ENCODE assay signal across 8 cellular contexts in the genomic region with DNA sequence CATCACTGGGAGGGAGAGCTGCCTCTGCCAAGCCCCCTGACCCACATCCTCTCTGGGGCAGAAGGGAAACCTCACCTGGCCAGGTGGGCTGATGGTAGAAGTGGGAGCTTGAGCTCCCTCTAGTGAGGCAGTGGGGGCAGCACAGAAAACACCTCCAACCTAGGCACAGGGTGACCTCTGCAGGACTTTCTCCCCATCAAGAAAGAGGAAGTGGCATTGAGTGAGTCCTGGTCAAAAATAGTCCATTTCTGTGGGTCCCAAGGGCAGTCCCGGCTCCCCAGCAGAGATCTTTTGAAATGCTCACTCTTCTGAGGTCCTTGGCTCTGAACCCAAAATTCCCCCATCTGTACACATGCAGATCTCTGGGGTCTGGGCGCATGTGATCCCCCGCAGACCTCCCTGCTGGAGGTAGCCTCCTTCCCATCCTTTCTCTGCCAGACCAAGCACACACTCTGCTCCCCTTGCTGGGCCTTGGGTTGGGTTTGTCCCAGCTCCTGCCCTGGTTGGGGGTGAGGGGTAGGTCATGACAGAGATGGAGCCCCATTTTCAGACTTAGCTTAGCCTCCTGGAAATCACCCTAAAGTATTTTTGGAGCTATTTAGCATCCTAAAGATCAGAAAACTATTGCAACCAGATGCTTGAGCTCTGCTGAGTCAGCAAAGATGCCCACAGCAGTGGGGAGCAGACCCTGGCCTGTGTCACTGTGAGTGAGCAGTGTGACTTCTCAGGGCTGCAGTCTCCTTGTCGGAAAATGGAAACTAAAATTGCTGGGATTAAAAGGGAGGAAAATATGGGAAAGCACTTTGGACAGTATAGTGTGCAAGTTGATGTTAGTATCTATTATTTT.
A peak's percentile ranks its signal among the peaks of the same experiment; 100 is the strongest.
DNase-seq lines count a peak whose midpoint lies in the region; ATAC-seq and TF ChIP-seq lines count a peak whose summit lies in the region.

No MANE protein-coding gene starts in this region.

- TF ChIP-seq POLR2A in erythroblast (IDR thresholded peaks at IDR 0.05; ENCODE audit: low read length) = no peak

- DNase-seq in CD1c-positive myeloid dendritic cell (ENCODE audit: extremely low spot score) (peak; percentile 62), erythroblast (lab: John Stamatoyannopoulos, UW) (peak; percentile 62 to 79), NCI-H446 (lab: John Stamatoyannopoulos, UW) (no peak), HK-2 (ENCODE audit: unreplicated experiment) (no peak)
- DNase-seq in activated CD4-positive, alpha-beta T cell treated with anti-CD3 and anti-CD28 coated beads for 48 hours = peak; percentile 72
- peak; percentile 54 to 72 for DNase-seq in stimulated activated CD4-positive, alpha-beta T cell treated with anti-CD3 and anti-CD28 coated beads, Interleukin-4, amount 100 ng/mL, for 4 hours

- ATAC-seq in GM21360 (IDR thresholded peaks at IDR 0.05; ENCODE audit: unreplicated experiment) (peak; percentile 91), HG03575 (IDR thresholded peaks at IDR 0.05; ENCODE audit: extremely low read depth, insufficient number of reproducible peaks, low FRiP score, unreplicated experiment) (peak; percentile 68)

Comparison
In these comparisons a context has a peak if more than half of its experiments do, and no peak if none do; other contexts are left out.
1. DNase-seq: peak in CD1c-positive myeloid dendritic cell (single experiment), activated CD4-positive, alpha-beta T cell treated with anti-CD3 and anti-CD28 coated beads for 48 hours (single experiment), erythroblast (2 of 2) and stimulated activated CD4-positive, alpha-beta T cell treated with anti-CD3 and anti-CD28 coated beads, Interleukin-4, amount 100 ng/mL, for 4 hours (2 of 2); none in NCI-H446 (0 of 2) and HK-2 (single experiment).